8 cellular contexts compared by ENCODE assay signal in genomic region chr11:64269380-64270234, GRCh38. TPM values are rescaled to one million over a fixed set of nuclear protein-coding genes. Genes with fewer than 3 reads are reported as not detected.
DNase-seq lines count a peak whose midpoint lies in the region; ATAC-seq, FAIRE-seq and TF ChIP-seq lines count a peak whose summit lies in the region.

No MANE protein-coding gene starts in this region.

- no peaks in the 10 kb centered on the region for H3K36me3 Mint-ChIP-seq in natural killer cell treated with Interleukin-12 subunit alpha and Interleukin-12 subunit beta and Interleukin-15 and Interleukin-18, amount 100 ng/mL, for 72 hours

- no peak for FAIRE-seq in H54 (lab: Jason Lieb, UNC)

- peak; percentile 87 to 92 for ATAC-seq in natural killer cell treated with Interleukin-12 subunit alpha and Interleukin-12 subunit beta and Interleukin-15 and Interleukin-18, amount 100 ng/mL, for 72 hours

- H3K4me3 Mint-ChIP-seq in natural killer cell treated with Interleukin-12 subunit alpha and Interleukin-12 subunit beta and Interleukin-15 and Interleukin-18, amount 100 ng/mL, for 72 hours = peak overlapping the region; percentile 100

- peak overlapping the region; percentile 99 for H3K27ac ChIP-seq in RWPE1

- H3K4me3 ChIP-seq in fibroblast of pulmonary artery (replicated peaks; ENCODE audit: low read depth, low read length) = peak overlapping the region; percentile 84

- peak overlapping the region; percentile 99 for H3K27ac Mint-ChIP-seq in natural killer cell treated with Interleukin-12 subunit alpha and Interleukin-12 subunit beta and Interleukin-15 and Interleukin-18, amount 100 ng/mL, for 72 hours

- peaks cover 26 to 30% of the 10 kb centered on the region in 2 donors for H3K4me1 Mint-ChIP-seq in natural killer cell treated with Interleukin-12 subunit alpha and Interleukin-12 subunit beta and Interleukin-15 and Interleukin-18, amount 100 ng/mL, for 72 hours (ENCODE audit: low read depth in 2 of 2)

- POLR2A ChIA-PET in RWPE1 (lab: Yijun Ruan, JAX; ENCODE audit: low non-redundant PET) = interaction anchor here (0.6 to 1.6 kb wide), 4 partner anchors 17 to 26 kb away, joined by 3 to 7 read pairs (median 5); no protein-coding TSS in a partner anchor

- DNase-seq in ELR (ENCODE audit: low read depth) = peak; percentile 100
- peak; percentile 84 for DNase-seq in H54 (ENCODE audit: insufficient read length, low spot score)
- peak; percentile 99 for DNase-seq in LoVo (ENCODE audit: low spot score)
- DNase-seq in RWPE1 (ENCODE audit: low spot score) = peak; percentile 91
- peak; percentile 97 for DNase-seq in activated T-helper 9 cell treated with anti-CD3 and anti-CD28 coated beads, Interleukin-2, amount 50 U/mL, for 16 hours (ENCODE audit: low read depth)
- peak; percentile 100 for DNase-seq in fibroblast of pulmonary artery (ENCODE audit: low read depth)
- peak; percentile 98 for DNase-seq in natural killer cell treated with Interleukin-12 subunit alpha and Interleukin-12 subunit beta and Interleukin-15 and Interleukin-18, amount 100 ng/mL, for 72 hours (ENCODE audit: low spot score)
- DNase-seq in stimulated activated naive CD4-positive, alpha-beta T cell treated with Interleukin-2 at 50 U/mL for 16 hours (lab: John Stamatoyannopoulos, UW) = peak; percentile 98

- CTCF ChIA-PET in RWPE1 (lab: Yijun Ruan, JAX) = interaction anchor here (0.6 to 3.6 kb wide), 4 partner anchors 12 to 35 kb away, joined by 4 to 18 read pairs (median 6); partner anchors contain the start of genes CATSPERZ and PLCB3

- no peaks in the 10 kb centered on the region for H3K9me3 Mint-ChIP-seq in natural killer cell treated with Interleukin-12 subunit alpha and Interleukin-12 subunit beta and Interleukin-15 and Interleukin-18, amount 100 ng/mL, for 72 hours

- 0 out of 2 replicates have a peak, but pooled peaks have one; percentile 27 for TF ChIP-seq POLR2A in H54 (IDR thresholded peaks at IDR 0.05; ENCODE audit: low read depth, low read length)

- no peaks in the 10 kb centered on the region for H3K27me3 Mint-ChIP-seq in natural killer cell treated with Interleukin-12 subunit alpha and Interleukin-12 subunit beta and Interleukin-15 and Interleukin-18, amount 100 ng/mL, for 72 hours

- no peak for TF ChIP-seq CTCF in RWPE1 (conservative IDR thresholded peaks at IDR 0.05; ENCODE audit: low read depth)
- no peak for TF ChIP-seq CTCF in fibroblast of pulmonary artery (IDR thresholded peaks at IDR 0.05; ENCODE audit: low read length, missing control alignments)

RNA-seq across cellular contexts. Expression of gene BAD, which starts 14.9 kb away (rescaled TPM):
- 10 to 100 TPM; 29.5 to 46.9 TPM for total RNA-seq in natural killer cell treated with Interleukin-12 subunit alpha and Interleukin-12 subunit beta and Interleukin-15 and Interleukin-18, amount 100 ng/mL, for 72 hours

RNA-seq across cellular contexts. Expression of gene GPR137, which starts 16.0 kb away (rescaled TPM):
- 10 to 100 TPM; 40.9 to 62.7 TPM for total RNA-seq in natural killer cell treated with Interleukin-12 subunit alpha and Interleukin-12 subunit beta and Interleukin-15 and Interleukin-18, amount 100 ng/mL, for 72 hours

RNA-seq across cellular contexts. Expression of gene PLCB3, which starts 18.3 kb away (rescaled TPM):
- total RNA-seq in natural killer cell treated with Interleukin-12 subunit alpha and Interleukin-12 subunit beta and Interleukin-15 and Interleukin-18, amount 100 ng/mL, for 72 hours = 10 to 100 TPM; 13.9 to 16.4 TPM

RNA-seq across cellular contexts. Expression of gene KCNK4, which starts 21.5 kb away (rescaled TPM):
- total RNA-seq in natural killer cell treated with Interleukin-12 subunit alpha and Interleukin-12 subunit beta and Interleukin-15 and Interleukin-18, amount 100 ng/mL, for 72 hours = not detected

RNA-seq across cellular contexts. Expression of gene PPP1R14B, which starts 22.9 kb away (rescaled TPM):
- 100 to 1,000 TPM; 130 to 236 TPM for total RNA-seq in natural killer cell treated with Interleukin-12 subunit alpha and Interleukin-12 subunit beta and Interleukin-15 and Interleukin-18, amount 100 ng/mL, for 72 hours

Comparison
In these comparisons a context has a peak if more than half of its experiments do, and no peak if none do; other contexts are left out.
1. Peak in every context shown above with its lines: DNase-seq, ATAC-seq, H3K4me3 ChIP-seq and H3K27ac ChIP-seq.